Comparison of ENCODE assay signal across 8 cellular contexts in genomic region chr7:90244565-90244908, GRCh38. TPM values are rescaled to one million over a fixed set of nuclear protein-coding genes. Genes with fewer than 3 reads are reported as not detected.
DNase-seq lines count a peak whose midpoint lies in the region; ATAC-seq and TF ChIP-seq lines count a peak whose summit lies in the region.

No MANE protein-coding gene starts in this region.

- intact Hi-C loops in Right ventricle myocardium inferior (cut with DNase I): no loop called here

- H3K4me3 ChIP-seq in cardiac muscle cell: peak overlapping the region; percentile 45
- H3K4me3 ChIP-seq in astrocyte of the spinal cord (ENCODE audit: low read depth, low read length): peak overlapping the region; percentile 90
- H3K4me3 ChIP-seq in mesenchymal stem cell (ENCODE audit: insufficient read depth in 1 of 2, low read depth in 1 of 2, low read length in 2 of 2): peak overlapping the region in 1 of 2 experiments; percentile 94
- H3K4me3 ChIP-seq in urinary bladder (ENCODE audit: low read depth, low read length): peak overlapping the region; percentile 86

- H2BK15ac ChIP-seq in mesenchymal stem cell (ENCODE audit: low read depth, poor library complexity, severe bottlenecking): no peak overlapping the region

- no peak for DNase-seq in cardiac muscle cell (ENCODE audit: low read depth in 1 of 2, low spot score in 1 of 2)
- DNase-seq in Right ventricle myocardium inferior (ENCODE audit: missing footprints): no peak
- no peak for DNase-seq in astrocyte of the spinal cord (ENCODE audit: low read depth, low spot score)
- no peak for DNase-seq in mesenchymal stem cell
- no peak for DNase-seq in left lobe of liver (ENCODE audit: low spot score)
- no peak for DNase-seq in dedifferentiated amniotic fluid mesenchymal stem cell (ENCODE audit: extremely low spot score)

- H2AFZ ChIP-seq in mesenchymal stem cell (ENCODE audit: low read depth, low read length): peak overlapping the region; percentile 91

- H3K9me3 ChIP-seq in cardiac muscle cell (ENCODE audit: low read depth) (no peaks in the 10 kb centered on the region), mesenchymal stem cell (ENCODE audit: control insufficient read depth, low read length) (no peaks in the 10 kb centered on the region)

- no peak overlapping the region for H2AK5ac ChIP-seq in mesenchymal stem cell (ENCODE audit: low read length, severe bottlenecking)

- in situ Hi-C loops in astrocyte of the spinal cord (cut with HindIII; ENCODE audit: low sequenced_read_pairs): no loop called here

- H3K27ac ChIP-seq in cardiac muscle cell (no peak overlapping the region), mesenchymal stem cell (ENCODE audit: low read length, poor library complexity, severe bottlenecking) (no peak overlapping the region), urinary bladder (ENCODE audit: low read depth) (no peak overlapping the region)

- ATAC-seq in Right ventricle myocardium inferior (no peak), left lobe of liver (no peak), GM21367 (IDR thresholded peaks at IDR 0.05; ENCODE audit: unreplicated experiment) (no peak)

- H3K23ac ChIP-seq in mesenchymal stem cell (ENCODE audit: low read length in 2 of 2): no peak overlapping the region

- WGBS in mesenchymal stem cell: 12% methylated on average over 3 of the region's 6 CpGs
- 3% methylated on average over 6 of the region's 6 CpGs for WGBS in urinary bladder

- peak overlapping the region; percentile 97 for H3K9ac ChIP-seq in mesenchymal stem cell (ENCODE audit: low read length)

- H3K4me1 ChIP-seq in cardiac muscle cell (ENCODE audit: low read depth) (no peaks in the 10 kb centered on the region), mesenchymal stem cell (ENCODE audit: control insufficient read depth, insufficient read depth, low read depth, low read length) (peaks cover 10% of the 10 kb centered on the region), urinary bladder (ENCODE audit: insufficient read depth) (no peaks in the 10 kb centered on the region)

- H2BK12ac ChIP-seq in mesenchymal stem cell (ENCODE audit: low read length in 2 of 2): no peak overlapping the region

- H3K79me1 ChIP-seq in mesenchymal stem cell (replicated peaks; ENCODE audit: low read length, poor library complexity, severe bottlenecking): no peaks in the 10 kb centered on the region

- no peak overlapping the region for H3K4ac ChIP-seq in mesenchymal stem cell (ENCODE audit: low read depth in 1 of 2, low read length in 2 of 2)

- no peak overlapping the region for H2BK5ac ChIP-seq in mesenchymal stem cell (ENCODE audit: low read depth, low read length, poor library complexity, severe bottlenecking)

- no peak overlapping the region for H3K14ac ChIP-seq in mesenchymal stem cell (ENCODE audit: low read length in 2 of 2)

- H3K27me3 ChIP-seq in cardiac muscle cell (no peaks in the 10 kb centered on the region), mesenchymal stem cell (ENCODE audit: control insufficient read depth in 1 of 2, insufficient read depth in 1 of 2, low read length in 2 of 2) (peaks cover 0 to 33% of the 10 kb centered on the region in 2 experiments)

- H4K8ac ChIP-seq in mesenchymal stem cell (ENCODE audit: low read length): no peak overlapping the region

- TF ChIP-seq CTCF in cardiac muscle cell (IDR thresholded peaks at IDR 0.05; ENCODE audit: low read depth, low read length): no peak
- TF ChIP-seq CTCF in astrocyte of the spinal cord (IDR thresholded peaks at IDR 0.05; ENCODE audit: low read depth, low read length): no peak

- H3K36me3 ChIP-seq in cardiac muscle cell (no peaks in the 10 kb centered on the region), mesenchymal stem cell (ENCODE audit: control insufficient read depth in 1 of 2, insufficient read depth in 2 of 2, low read depth in 1 of 2, low read length in 2 of 2) (no peaks in the 10 kb centered on the region), urinary bladder (ENCODE audit: insufficient read depth) (no peaks in the 10 kb centered on the region)

- no peak overlapping the region for H2BK120ac ChIP-seq in mesenchymal stem cell (ENCODE audit: low read depth, low read length)

- H3K4me2 ChIP-seq in mesenchymal stem cell (ENCODE audit: low read length, poor library complexity, severe bottlenecking): peak overlapping the region; percentile 99

- no peak overlapping the region for H4K91ac ChIP-seq in mesenchymal stem cell (ENCODE audit: low read length)

- H3K18ac ChIP-seq in mesenchymal stem cell (ENCODE audit: low read depth in 1 of 2, low read length in 2 of 2): no peak overlapping the region

RNA-seq across cellular contexts. Expression of gene CFAP69, which starts 0.4 kb away (rescaled TPM):
- 4.3 and 19.2 TPM in 2 replicates for total RNA-seq in cardiac muscle cell
- polyA plus RNA-seq in cardiac muscle cell: 2.5 and 3.9 TPM in 2 replicates
- 1.6 TPM for total RNA-seq in Right ventricle myocardium inferior
- 0.73 TPM for polyA plus RNA-seq in mesenchymal stem cell (2013, experiment 1 of 2)
- 0.85 TPM for polyA plus RNA-seq in mesenchymal stem cell (2013, experiment 2 of 2)
- total RNA-seq in urinary bladder: 19.1 TPM
- polyA plus RNA-seq in urinary bladder: 2.4 TPM
- total RNA-seq in left lobe of liver: 1.7 TPM

RNA-seq across cellular contexts. Expression of gene STEAP2, which starts 33.0 kb away (rescaled TPM):
- total RNA-seq in cardiac muscle cell: 2.9 and 3.4 TPM in 2 replicates
- 2.0 and 2.1 TPM in 2 replicates for polyA plus RNA-seq in cardiac muscle cell
- total RNA-seq in Right ventricle myocardium inferior: 10.8 TPM
- 0.04 TPM for polyA plus RNA-seq in mesenchymal stem cell (2013, experiment 1 of 2)
- polyA plus RNA-seq in mesenchymal stem cell (2013, experiment 2 of 2): under 0.01 TPM
- 31.4 TPM for total RNA-seq in urinary bladder
- 8.7 TPM for polyA plus RNA-seq in urinary bladder
- 0.81 TPM for total RNA-seq in left lobe of liver
